Comparison of ENCODE assay signal across 12 cellular contexts in genomic region chr18:14543446-14543964, GRCh38. TPM values are rescaled to one million over a fixed set of nuclear protein-coding genes. Genes with fewer than 3 reads are reported as not detected.
"Had no signal": no experiment of that assay in that cellular context is flagged by ENCODE, and none has a peak within 500 bp of the region (broad histone marks: within the 10 kb centered on the region; RNA-seq: fewer than 3 reads in every experiment).

TSS of gene POTEC (minus strand) at chr18:14543600. CDS start at chr18:14543146, 454 bp downstream.

RNA-seq across cellular contexts. Expression of gene POTEC, which starts in this region (rescaled TPM):
- total RNA-seq: stomach, subcutaneous adipose tissue, suprapubic skin, temporal lobe, thoracic aorta, tibial nerve, upper lobe of left lung, upper lobe of right lung, ureter, urinary bladder, uterus, vagina had no signal
- polyA plus RNA-seq: stomach, urinary bladder had no signal
